ENCODE assay signal across 7 cellular contexts in genomic region chrX:120150109-120150744, GRCh38. TPM values are rescaled to one million over a fixed set of nuclear protein-coding genes. Genes with fewer than 3 reads are reported as not detected.
"Had no signal": no experiment of that assay in that cellular context is flagged by ENCODE, and none has a peak within 500 bp of the region (broad histone marks: within the 10 kb centered on the region; RNA-seq: fewer than 3 reads in every experiment).

No MANE protein-coding gene starts in this region.

RNA-seq across cellular contexts. Expression of gene RHOXF2, which starts 8.2 kb away (rescaled TPM):
- total RNA-seq: activated CD4-positive, alpha-beta memory T cell treated with anti-CD3 and anti-CD28 coated beads for 36 hours; activated T-cell treated with anti-CD3 and anti-CD28 coated beads, Interleukin-2, amount 50 U/mL, for 72 hours; esophagus muscularis mucosa; mucosa of gallbladder; natural killer cell treated with Interleukin-12 subunit alpha and Interleukin-12 subunit beta and Interleukin-15 and Interleukin-18, amount 100 ng/mL, for 72 hours; posterior vena cava; tibial nerve had no signal

RNA-seq across cellular contexts. Expression of gene RHOXF1, which starts 34.5 kb away (rescaled TPM):
- total RNA-seq: activated CD4-positive, alpha-beta memory T cell treated with anti-CD3 and anti-CD28 coated beads for 36 hours; esophagus muscularis mucosa; natural killer cell treated with Interleukin-12 subunit alpha and Interleukin-12 subunit beta and Interleukin-15 and Interleukin-18, amount 100 ng/mL, for 72 hours; posterior vena cava; tibial nerve had no signal
